20 cellular contexts compared by ENCODE assay signal in genomic region chr1:58988752-58989151, GRCh38.
DNase-seq lines count a peak whose midpoint lies in the region; ATAC-seq, FAIRE-seq and TF ChIP-seq lines count a peak whose summit lies in the region.
"Had no signal": no experiment of that assay in that cellular context is flagged by ENCODE, and none has a peak within 500 bp of the region (broad histone marks: within the 10 kb centered on the region; RNA-seq: fewer than 3 reads in every experiment).

No MANE protein-coding gene starts in this region.

- CTCF ChIA-PET in OCI-LY7 (lab: Charles Lee; ENCODE audit: unreplicated experiment) = no interaction called here

- no peaks in the 10 kb centered on the region for H3K9me2 ChIP-seq in OCI-LY7 (ENCODE audit: insufficient read depth, low read length)

- H2AFZ ChIP-seq in keratinocyte (ENCODE audit: control insufficient read depth, low read length) (no peak overlapping the region), OCI-LY7 (ENCODE audit: low read length) (no peak overlapping the region)
- H2AFZ ChIP-seq: GM23338 had no signal

- intact Hi-C loops in gastrocnemius medialis (cut with DNase I; ENCODE audit: low total_unique reads) (no loop called here), OCI-LY7 (cut with micrococcal nuclease; ENCODE audit: unreplicated experiment) (no loop called here)

- H3K79me2 ChIP-seq in keratinocyte (ENCODE audit: control insufficient read depth, insufficient read depth, low read length) (no peaks in the 10 kb centered on the region), OCI-LY7 (ENCODE audit: insufficient read depth, low read depth, low read length) (no peaks in the 10 kb centered on the region)

- H3K4me2 ChIP-seq in keratinocyte (ENCODE audit: control insufficient read depth, extremely low read depth, insufficient read depth, low read depth, low read length) (no peak overlapping the region), OCI-LY7 (ENCODE audit: low read length) (no peak overlapping the region)
- H3K4me2 ChIP-seq: GM23338 had no signal

- TF ChIP-seq POLR2A in gastrocnemius medialis (IDR thresholded peaks at IDR 0.05) = no peak

- in situ Hi-C loops in gastrocnemius medialis (cut with MboI; ENCODE audit: low sequenced_read_pairs in 4 of 4) = no loop called here

- no peaks in the 10 kb centered on the region for H3K36me3 ChIP-seq in keratinocyte (ENCODE audit: control insufficient read depth in 2 of 2, extremely low read depth in 1 of 2, insufficient read depth in 2 of 2, low read length in 2 of 2)
- H3K36me3 ChIP-seq in gastrocnemius medialis = no peaks in the 10 kb centered on the region
- H3K36me3 ChIP-seq in OCI-LY7 (ENCODE audit: insufficient read depth, low read length) = no peaks in the 10 kb centered on the region

- peaks cover 8% of the 10 kb centered on the region for H3K36me3 Mint-ChIP-seq in T-helper 1 cell treated with Interleukin-12 subunit alpha and Interleukin-12 subunit beta and Interleukin-4 antibody, amounts not matched to agents 30 μg/mL and 1 μg/mL, for 36 hours (ENCODE audit: low read depth)
- H3K36me3 Mint-ChIP-seq in central memory CD8-positive, alpha-beta T cell (ENCODE audit: insufficient read depth) = no peaks in the 10 kb centered on the region
- H3K36me3 Mint-ChIP-seq in stimulated activated memory B cell treated with anti-CD40 and anti-IgM and Interleukin-4, amounts not matched to agents 10 μg/mL and 1 μg/mL and 100 μg/mL, for 72 hours = no peaks in the 10 kb centered on the region
- H3K36me3 Mint-ChIP-seq: CD4-positive, alpha-beta memory T cell had no signal

- TF ChIP-seq CTCF in keratinocyte (optimal IDR thresholded peaks at IDR 0.05 in 1 of 3, IDR thresholded peaks at IDR 0.05 in 1 of 3, conservative IDR thresholded peaks at IDR 0.05 in 1 of 3; ENCODE audit: extremely low read depth in 1 of 3, insufficient read depth in 2 of 3, low read length in 3 of 3) (no peak), gastrocnemius medialis (IDR thresholded peaks at IDR 0.05 in 4 of 5, conservative IDR thresholded peaks at IDR 0.05 in 1 of 5) (no peak), OCI-LY7 (conservative IDR thresholded peaks at IDR 0.05; ENCODE audit: low read length) (no peak)

- no peaks in the 10 kb centered on the region for H3K9me1 ChIP-seq in keratinocyte (ENCODE audit: control insufficient read depth, extremely low read depth, insufficient read depth, low read length)

- no peak overlapping the region for H3K4me3 Mint-ChIP-seq in T-helper 1 cell treated with Interleukin-12 subunit alpha and Interleukin-12 subunit beta and Interleukin-4 antibody, amounts not matched to agents 30 μg/mL and 1 μg/mL, for 36 hours
- H3K4me3 Mint-ChIP-seq in central memory CD8-positive, alpha-beta T cell = no peak overlapping the region
- H3K4me3 Mint-ChIP-seq in stimulated activated memory B cell treated with anti-CD40 and anti-IgM and Interleukin-4, amounts not matched to agents 10 μg/mL and 1 μg/mL and 100 μg/mL, for 72 hours = no peak overlapping the region
- H3K4me3 Mint-ChIP-seq: CD4-positive, alpha-beta memory T cell; GM23338; H9 had no signal

- no TSS peak for BruUV-seq in OCI-LY7 (replicated peaks; lab: Mats Ljungman, UMichigan)

- H3K27ac ChIP-seq in keratinocyte (ENCODE audit: control insufficient read depth, insufficient read depth, low read length) (no peak overlapping the region), gastrocnemius medialis (peak overlapping the region; percentile 43 to 88 (median 56)), OCI-LY7 (ENCODE audit: low read depth, low read length, poor library complexity, severe bottlenecking) (no peak overlapping the region)
- H3K27ac ChIP-seq: 22Rv1 had no signal

- H3K4me3 ChIP-seq in keratinocyte (ENCODE audit: control insufficient read depth in 2 of 3, extremely low read depth in 1 of 3, insufficient read depth in 2 of 3, low read depth in 1 of 3, low read length in 3 of 3) (no peak overlapping the region), gastrocnemius medialis (no peak overlapping the region), OCI-LY7 (ENCODE audit: low read depth, low read length, poor library complexity, severe bottlenecking) (no peak overlapping the region)
- H3K4me3 ChIP-seq: GM23338 had no signal

- H3K9me3 ChIP-seq in keratinocyte (ENCODE audit: control insufficient read depth, low read depth, low read length) = no peaks in the 10 kb centered on the region
- H3K9me3 ChIP-seq in gastrocnemius medialis = no peaks in the 10 kb centered on the region
- H3K9me3 ChIP-seq in OCI-LY7 (ENCODE audit: low read length) = no peaks in the 10 kb centered on the region
- H3K9me3 ChIP-seq: Caco-2 had no signal

- no peak for ATAC-seq in central memory CD8-positive, alpha-beta T cell (replicated peaks; ENCODE audit: extremely low read depth, poor library complexity, severe bottlenecking)
- ATAC-seq in gastrocnemius medialis = peak in 1 of 2 donors; percentile 80
- ATAC-seq in stimulated activated memory B cell treated with anti-CD40 and anti-IgM and Interleukin-4, amounts not matched to agents 10 μg/mL and 1 μg/mL and 100 μg/mL, for 72 hours = no peak
- ATAC-seq: GM23338, HCT116 had no signal

- H3K4me1 ChIP-seq in keratinocyte (ENCODE audit: control insufficient read depth, extremely low read depth, insufficient read depth, low read length) (no peaks in the 10 kb centered on the region), gastrocnemius medialis (peaks cover 13 to 15% of the 10 kb centered on the region in 2 donors), OCI-LY7 (ENCODE audit: insufficient read depth, low read length, poor library complexity, severe bottlenecking) (peaks cover 11% of the 10 kb centered on the region)
- H3K4me1 ChIP-seq: Caco-2 had no signal

- H3K27me3 ChIP-seq in keratinocyte (ENCODE audit: control insufficient read depth, extremely low read depth, insufficient read depth, low read length) = no peaks in the 10 kb centered on the region
- no peaks in the 10 kb centered on the region for H3K27me3 ChIP-seq in gastrocnemius medialis

- FAIRE-seq in keratinocyte (lab: Jason Lieb, UNC) = peak; percentile 56
- FAIRE-seq: A204.1, G401.6, GM18507 had no signal

- no peaks in the 10 kb centered on the region for H3K27me3 Mint-ChIP-seq in T-helper 1 cell treated with Interleukin-12 subunit alpha and Interleukin-12 subunit beta and Interleukin-4 antibody, amounts not matched to agents 30 μg/mL and 1 μg/mL, for 36 hours (ENCODE audit: low read depth)
- H3K27me3 Mint-ChIP-seq in central memory CD8-positive, alpha-beta T cell = no peaks in the 10 kb centered on the region
- no peaks in the 10 kb centered on the region for H3K27me3 Mint-ChIP-seq in stimulated activated memory B cell treated with anti-CD40 and anti-IgM and Interleukin-4, amounts not matched to agents 10 μg/mL and 1 μg/mL and 100 μg/mL, for 72 hours

- POLR2A ChIA-PET in OCI-LY7 (lab: Charles Lee) = no interaction called here

- DNase-seq in T-helper 1 cell (no peak), keratinocyte (ENCODE audit: low read depth, low spot score) (no peak), gastrocnemius medialis (peak in 1 of 2 donors; percentile 57), OCI-LY7 (ENCODE audit: low spot score) (no peak)
- DNase-seq in central memory CD8-positive, alpha-beta T cell (ENCODE audit: low spot score in 2 of 2) = no peak
- DNase-seq in stimulated activated CD4-positive, alpha-beta T cell treated with anti-CD3 and anti-CD28 coated beads, Interleukin-2, amount 100 ng/mL, for 24 hours = no peak
- DNase-seq: C1 segment of cervical spinal cord; Caco-2; CD4-positive, alpha-beta memory T cell; DMS153; DND-41; H9 had no signal

- peaks cover 3% of the 10 kb centered on the region for H3K9me3 Mint-ChIP-seq in T-helper 1 cell treated with Interleukin-12 subunit alpha and Interleukin-12 subunit beta and Interleukin-4 antibody, amounts not matched to agents 30 μg/mL and 1 μg/mL, for 36 hours
- no peaks in the 10 kb centered on the region for H3K9me3 Mint-ChIP-seq in central memory CD8-positive, alpha-beta T cell
- H3K9me3 Mint-ChIP-seq in stimulated activated memory B cell treated with anti-CD40 and anti-IgM and Interleukin-4, amounts not matched to agents 10 μg/mL and 1 μg/mL and 100 μg/mL, for 72 hours = no peaks in the 10 kb centered on the region
- H3K9me3 Mint-ChIP-seq: GM23338, H9 had no signal

- no peak overlapping the region for H3K9ac ChIP-seq in keratinocyte (ENCODE audit: control insufficient read depth, extremely low read depth, insufficient read depth, low read length)

- peak overlapping the region; percentile 10 for H3K27ac Mint-ChIP-seq in T-helper 1 cell treated with Interleukin-12 subunit alpha and Interleukin-12 subunit beta and Interleukin-4 antibody, amounts not matched to agents 30 μg/mL and 1 μg/mL, for 36 hours
- peak overlapping the region; percentile 11 for H3K27ac Mint-ChIP-seq in central memory CD8-positive, alpha-beta T cell (ENCODE audit: low read depth)
- H3K27ac Mint-ChIP-seq in stimulated activated memory B cell treated with anti-CD40 and anti-IgM and Interleukin-4, amounts not matched to agents 10 μg/mL and 1 μg/mL and 100 μg/mL, for 72 hours = no peak overlapping the region
- H3K27ac Mint-ChIP-seq: CD4-positive, alpha-beta memory T cell; GM23338; H9 had no signal

- H4K20me1 ChIP-seq in keratinocyte (ENCODE audit: control insufficient read depth, extremely low read depth, insufficient read depth, low read length) (no peaks in the 10 kb centered on the region), OCI-LY7 (ENCODE audit: insufficient read depth, low read length) (no peaks in the 10 kb centered on the region)

- dilution Hi-C loops in keratinocyte (cut with MboI; ENCODE audit: extremely low pct_ligation_motif_present, low sequenced_read_pairs) = no loop called here

- H3K4me1 Mint-ChIP-seq in T-helper 1 cell treated with Interleukin-12 subunit alpha and Interleukin-12 subunit beta and Interleukin-4 antibody, amounts not matched to agents 30 μg/mL and 1 μg/mL, for 36 hours (ENCODE audit: low read depth) = peaks cover 26% of the 10 kb centered on the region
- H3K4me1 Mint-ChIP-seq in central memory CD8-positive, alpha-beta T cell = peaks cover 10% of the 10 kb centered on the region
- peaks cover 28% of the 10 kb centered on the region for H3K4me1 Mint-ChIP-seq in stimulated activated memory B cell treated with anti-CD40 and anti-IgM and Interleukin-4, amounts not matched to agents 10 μg/mL and 1 μg/mL and 100 μg/mL, for 72 hours
- H3K4me1 Mint-ChIP-seq: GM23338, H9 had no signal

Comparison
In these comparisons a context has a peak if more than half of its experiments do, and no peak if none do; other contexts are left out.
1. H3K27ac ChIP-seq: peak in gastrocnemius medialis (4 of 4); none in keratinocyte (single experiment) and OCI-LY7 (single experiment).